ENCODE assay signal across 8 cellular contexts in genomic region chr3:58433400-58434169, GRCh38. TPM values are rescaled to one million over a fixed set of nuclear protein-coding genes. Genes with fewer than 3 reads are reported as not detected.
DNase-seq lines count a peak whose midpoint lies in the region; ATAC-seq and TF ChIP-seq lines count a peak whose summit lies in the region.

TSS of gene PDHB (minus strand) at chr3:58433832. CDS start at chr3:58433809, 23 bp downstream.

- TF ChIP-seq CTCF in C4-2B (conservative IDR thresholded peaks at IDR 0.05) = no peak
- no peak for TF ChIP-seq CTCF in liver (IDR thresholded peaks at IDR 0.05; ENCODE audit: low read depth, low read length, missing input control)

- peak; percentile 42 to 47 for TF ChIP-seq RAD21 in liver (IDR thresholded peaks at IDR 0.05)

- WGBS in liver = under 1% methylated on average over 67 of the region's 67 CpGs

- H3K27ac ChIP-seq in C4-2B (peak within 1 kb of the TSS; percentile 92), liver (ENCODE audit: low read depth in 1 of 2, low read length in 2 of 2) (peak within 1 kb of the TSS; percentile 97 to 99)

- H3K27me3 ChIP-seq in liver (ENCODE audit: control insufficient read depth in 4 of 4, insufficient read depth in 4 of 4, low read length in 3 of 4) = no peaks in the 10 kb centered on the region

- H3K36me3 ChIP-seq in liver (ENCODE audit: control insufficient read depth in 4 of 4, insufficient read depth in 3 of 4, low read depth in 1 of 4, low read length in 3 of 4) = peaks cover 5 to 31% (median 21%) of the 10 kb centered on the region in 4 donors

- H3K4me3 ChIP-seq in liver (ENCODE audit: low read depth in 1 of 3, low read length in 3 of 3) = peak within 1 kb of the TSS; percentile 89 to 95 (median 91)

- ATAC-seq in GM19351 (IDR thresholded peaks at IDR 0.05; ENCODE audit: unreplicated experiment) (peak; percentile 91), HG03520 (IDR thresholded peaks at IDR 0.05; ENCODE audit: unreplicated experiment) (peak; percentile 89)

- DNase-seq in NCI-H774 (lab: John Stamatoyannopoulos, UW) (peak; percentile 63), dermis blood vessel endothelial cell (peak; percentile 94)
- DNase-seq in activated CD4-positive, alpha-beta T cell treated with anti-CD3 and anti-CD28 coated beads, Interleukin-2, amount 50 U/mL, for 4 hours = peak; percentile 84
- DNase-seq in stimulated activated CD4-positive, alpha-beta T cell treated with anti-CD3 and anti-CD28 coated beads, Interleukin-4, amount 100 ng/mL, for 1 hour = peak; percentile 89

- H3K9me3 ChIP-seq in liver (ENCODE audit: control insufficient read depth in 4 of 4, low read length in 3 of 4) = no peaks in the 10 kb centered on the region

- peak within 1 kb of the TSS; percentile 72 to 89 for H3K9ac ChIP-seq in liver (ENCODE audit: low read depth in 1 of 2, low read length in 2 of 2)

- H3K4me1 ChIP-seq in liver (ENCODE audit: control insufficient read depth in 4 of 4, insufficient read depth in 4 of 4, low read length in 3 of 4) = peaks cover 4 to 15% (median 11%) of the 10 kb centered on the region in 4 donors

TF ChIP-seq in liver, 16 proteins besides CTCF, POLR2A, EP300 and RAD21:
- peak in 1 of 2 donors; percentile 33 for TF ChIP-seq HNF4A (conservative IDR thresholded peaks at IDR 0.05)
- TF ChIP-seq TAF1 (conservative IDR thresholded peaks at IDR 0.05) = no peak
- TF ChIP-seq SP1 (IDR thresholded peaks at IDR 0.05) = peak; percentile 36
- peak in 1 of 2 donors; percentile 24 for TF ChIP-seq EGR1 (IDR thresholded peaks at IDR 0.05; ENCODE audit: low read depth in 2 of 2)
- TF ChIP-seq FOXA1 (IDR thresholded peaks at IDR 0.05) = peak; percentile 40
- no peak for TF ChIP-seq GABPA (IDR thresholded peaks at IDR 0.05 in 1 of 2, conservative IDR thresholded peaks at IDR 0.05 in 1 of 2)
- no peak for TF ChIP-seq HNF4G (IDR thresholded peaks at IDR 0.05)
- peak; percentile 49 for TF ChIP-seq FOXA2 (IDR thresholded peaks at IDR 0.05)
- peak; percentile 98 for TF ChIP-seq YY1 (IDR thresholded peaks at IDR 0.05)
- TF ChIP-seq MAX (IDR thresholded peaks at IDR 0.05) = peak; percentile 24
- peak; percentile 57 to 87 for TF ChIP-seq RXRA (IDR thresholded peaks at IDR 0.05)

RNA-seq across cellular contexts. Expression of gene PDHB, which starts in this region (rescaled TPM):
- 130 and 135 TPM in 2 replicates for total RNA-seq in dermis blood vessel endothelial cell
- 10 to 100 TPM; 47.8 to 65.6 TPM for total RNA-seq in liver
- polyA plus RNA-seq in liver = 10 to 100 TPM; 55.6 to 92.1 TPM

Comparison
In these comparisons a context has a peak if more than half of its experiments do, and no peak if none do; other contexts are left out.
1. Peak in every context shown above with its lines: DNase-seq, ATAC-seq, H3K4me3 ChIP-seq and H3K27ac ChIP-seq.